ENCODE assay signal across 33 cellular contexts in genomic region chr6:4649728-4650127, GRCh38.
DNase-seq lines count a peak whose midpoint lies in the region; ATAC-seq, FAIRE-seq and TF ChIP-seq lines count a peak whose summit lies in the region.
"Had no signal": no experiment of that assay in that cellular context is flagged by ENCODE, and none has a peak within 500 bp of the region (broad histone marks: within the 10 kb centered on the region; RNA-seq: fewer than 3 reads in every experiment).

No MANE protein-coding gene starts in this region.

- no peaks in the 10 kb centered on the region for H3K27me3 ChIP-seq in endothelial cell of umbilical vein (ENCODE audit: control insufficient read depth in 2 of 2, insufficient read depth in 2 of 2, low read length in 2 of 2)
- no peaks in the 10 kb centered on the region for H3K27me3 ChIP-seq in mesenchymal stem cell (ENCODE audit: control insufficient read depth in 1 of 2, insufficient read depth in 1 of 2, low read length in 2 of 2)
- H3K27me3 ChIP-seq: body of pancreas, uterus had no signal

- H3K4me3 ChIP-seq in endothelial cell of umbilical vein (replicated peaks in 1 of 3; ENCODE audit: insufficient read depth in 1 of 3, low read depth in 1 of 3, low read length in 3 of 3) (no peak overlapping the region), mesenchymal stem cell (ENCODE audit: insufficient read depth in 1 of 2, low read depth in 1 of 2, low read length in 2 of 2) (no peak overlapping the region)
- H3K4me3 ChIP-seq: BLaER1 treated with 17β-estradiol and CSF1 and Interleukin-3, amounts not matched to agents 10 nM and 100 nM; body of pancreas; GM12878; thoracic aorta; uterus had no signal

- BruUV-seq in endothelial cell of umbilical vein (replicated peaks; lab: Mats Ljungman, UMichigan) = no TSS peak

- H2AK5ac ChIP-seq in mesenchymal stem cell (ENCODE audit: low read length, severe bottlenecking) = no peak overlapping the region

- no peak overlapping the region for H3K4ac ChIP-seq in mesenchymal stem cell (ENCODE audit: low read depth in 1 of 2, low read length in 2 of 2)

- TF ChIP-seq CTCF in endothelial cell of umbilical vein (IDR thresholded peaks at IDR 0.05; ENCODE audit: extremely low read depth in 1 of 2, insufficient read depth in 1 of 2, low read depth in 1 of 2, low read length in 2 of 2) = no peak

- H3K14ac ChIP-seq in mesenchymal stem cell (ENCODE audit: low read length in 2 of 2) = no peak overlapping the region

- H3K36me3 ChIP-seq in endothelial cell of umbilical vein (ENCODE audit: control insufficient read depth in 2 of 2, extremely low read depth in 1 of 2, insufficient read depth in 2 of 2, low read length in 2 of 2) = no peaks in the 10 kb centered on the region
- no peaks in the 10 kb centered on the region for H3K36me3 ChIP-seq in mesenchymal stem cell (ENCODE audit: control insufficient read depth in 1 of 2, insufficient read depth in 2 of 2, low read depth in 1 of 2, low read length in 2 of 2)
- H3K36me3 ChIP-seq: BLaER1 treated with 17β-estradiol and CSF1 and Interleukin-3, amounts not matched to agents 10 nM and 100 nM; thoracic aorta; uterus had no signal

- H3K9ac ChIP-seq in endothelial cell of umbilical vein (replicated peaks; ENCODE audit: extremely low read depth, insufficient read depth, low read length) = no peak overlapping the region
- no peak overlapping the region for H3K9ac ChIP-seq in mesenchymal stem cell (ENCODE audit: low read length)
- H3K9ac ChIP-seq: BLaER1 treated with 17β-estradiol and CSF1 and Interleukin-3, amounts not matched to agents 10 nM and 100 nM had no signal

- no peak overlapping the region for H4K8ac ChIP-seq in mesenchymal stem cell (ENCODE audit: low read length)

- no peaks in the 10 kb centered on the region for H3K79me2 ChIP-seq in endothelial cell of umbilical vein (ENCODE audit: control insufficient read depth, insufficient read depth, low read length)

- H3K4me2 ChIP-seq in endothelial cell of umbilical vein (ENCODE audit: insufficient read depth, low read length) = peak overlapping the region; percentile 50
- H3K4me2 ChIP-seq in mesenchymal stem cell (ENCODE audit: low read length, poor library complexity, severe bottlenecking) = no peak overlapping the region
- H3K4me2 ChIP-seq: BLaER1 treated with 17β-estradiol and CSF1 and Interleukin-3, amounts not matched to agents 10 nM and 100 nM had no signal

- H2BK5ac ChIP-seq in mesenchymal stem cell (ENCODE audit: low read depth, low read length, poor library complexity, severe bottlenecking) = no peak overlapping the region

- H3K79me1 ChIP-seq in mesenchymal stem cell (replicated peaks; ENCODE audit: low read length, poor library complexity, severe bottlenecking) = no peaks in the 10 kb centered on the region

- H4K91ac ChIP-seq in mesenchymal stem cell (ENCODE audit: low read length) = no peak overlapping the region

- DNase-seq in HCEC 1CT = peak; percentile 28
- peak; percentile 11 for DNase-seq in RKO (ENCODE audit: low spot score)
- DNase-seq in endothelial cell of umbilical vein (ENCODE audit: low read depth, low spot score) = peak; percentile 74
- peak; percentile 26 for DNase-seq in mesenchymal stem cell
- no peak for DNase-seq in central memory CD4-positive, alpha-beta T cell
- no peak for DNase-seq in putamen (ENCODE audit: low spot score)
- no peak for DNase-seq in DMS114 treated with DMSO at 0.1 percent for 48 hours (lab: John Stamatoyannopoulos, UW; ENCODE audit: unreplicated experiment)
- DNase-seq: activated CD4-positive, alpha-beta T cell treated with anti-CD3 and anti-CD28 coated beads, Interleukin-2, amount 10 ng/mL, durations not matched to agents 24 days and 14 days; activated naive CD4-positive, alpha-beta T cell; activated T-cell treated with anti-CD3 and anti-CD28 coated beads, Interleukin-2, amount 50 U/mL, for 48 hours; body of pancreas; effector memory CD8-positive, alpha-beta T cell; H7; hypothalamus; immature natural killer cell; Karpas-422; naive B cell; NCI-H1048; NCI-H1694; NCI-H524; NK-92 treated with Interleukin-12 subunit alpha and Interleukin-12 subunit beta, amount 100 ng/mL, for 24 hours; nucleus accumbens; retina; SHP77 treated with DMSO at 0.1 percent for 48 hours; small intestine; uterus had no signal

- H4K20me1 ChIP-seq in endothelial cell of umbilical vein (replicated peaks; ENCODE audit: control insufficient read depth, extremely low read depth, insufficient read depth, low read length) = no peaks in the 10 kb centered on the region
- H4K20me1 ChIP-seq: BLaER1 treated with 17β-estradiol and CSF1 and Interleukin-3, amounts not matched to agents 10 nM and 100 nM had no signal

- H3K23ac ChIP-seq in mesenchymal stem cell (ENCODE audit: low read length in 2 of 2) = no peak overlapping the region

- FAIRE-seq in endothelial cell of umbilical vein (lab: Jason Lieb, UNC) = peak; percentile 73
- FAIRE-seq: colon, HTR-8/SVneo had no signal

- WGBS in mesenchymal stem cell = no CpG with 5 or more reads among the region's 3 CpGs

- H3K9me3 ChIP-seq in endothelial cell of umbilical vein (replicated peaks; ENCODE audit: control insufficient read depth, insufficient read depth, low read length) = no peaks in the 10 kb centered on the region
- H3K9me3 ChIP-seq in mesenchymal stem cell (ENCODE audit: control insufficient read depth, low read length) = peaks cover 11% of the 10 kb centered on the region
- H3K9me3 ChIP-seq: body of pancreas, thoracic aorta, uterus had no signal

- H3K4me1 ChIP-seq in endothelial cell of umbilical vein (ENCODE audit: control insufficient read depth, extremely low read depth, insufficient read depth, low read length) (peaks cover 14% of the 10 kb centered on the region), mesenchymal stem cell (ENCODE audit: control insufficient read depth, insufficient read depth, low read depth, low read length) (peaks cover 5% of the 10 kb centered on the region)
- H3K4me1 ChIP-seq: uterus had no signal

- no peak for ATAC-seq in GM21717 (IDR thresholded peaks at IDR 0.05; ENCODE audit: unreplicated experiment)
- ATAC-seq: body of pancreas; effector memory CD8-positive, alpha-beta T cell; esophagus mucosa; GM12878 had no signal

- dilution Hi-C loops in endothelial cell of umbilical vein (cut with MboI; ENCODE audit: extremely low pct_ligation_motif_present, low sequenced_read_pairs) = no loop called here

- H2BK15ac ChIP-seq in mesenchymal stem cell (ENCODE audit: low read depth, poor library complexity, severe bottlenecking) = no peak overlapping the region

- POLR2A ChIA-PET in endothelial cell of umbilical vein (lab: Charles Lee) = no interaction called here

- no peak overlapping the region for H2BK12ac ChIP-seq in mesenchymal stem cell (ENCODE audit: low read length in 2 of 2)

- no peak overlapping the region for H3K18ac ChIP-seq in mesenchymal stem cell (ENCODE audit: low read depth in 1 of 2, low read length in 2 of 2)

- no peak overlapping the region for H2BK120ac ChIP-seq in mesenchymal stem cell (ENCODE audit: low read depth, low read length)

- CTCF ChIA-PET in endothelial cell of umbilical vein (lab: Charles Lee) = interaction anchor here (1.3 kb wide), 1 partner anchor 26 kb away, joined by 3 read pairs; no protein-coding TSS in a partner anchor

- intact Hi-C loops in endothelial cell of umbilical vein (cut with micrococcal nuclease) = loop anchor here (2.0 to 5.0 kb wide), 2 partner anchors 39 to 83 kb away; no protein-coding TSS in a partner anchor

- H2AFZ ChIP-seq in endothelial cell of umbilical vein (ENCODE audit: low read depth, low read length) = no peak overlapping the region
- no peak overlapping the region for H2AFZ ChIP-seq in mesenchymal stem cell (ENCODE audit: low read depth, low read length)

- H3K9me1 ChIP-seq in endothelial cell of umbilical vein (replicated peaks; ENCODE audit: control insufficient read depth, extremely low read depth, insufficient read depth, low read length) = no peaks in the 10 kb centered on the region

- H3K27ac ChIP-seq in endothelial cell of umbilical vein (ENCODE audit: insufficient read depth, low read depth, low read length) (peak overlapping the region; percentile 35), mesenchymal stem cell (ENCODE audit: low read length, poor library complexity, severe bottlenecking) (no peak overlapping the region)
- H3K27ac ChIP-seq: BLaER1 treated with 17β-estradiol and CSF1 and Interleukin-3, amounts not matched to agents 10 nM and 100 nM; body of pancreas; thoracic aorta; uterus had no signal

- TF ChIP-seq POLR2A in endothelial cell of umbilical vein (IDR thresholded peaks at IDR 0.05; ENCODE audit: low read depth, low read length) = no peak

TF ChIP-seq in endothelial cell of umbilical vein, 7 proteins besides CTCF, POLR2A, EP300 and RAD21:
- TF ChIP-seq MAX (IDR thresholded peaks at IDR 0.05; ENCODE audit: insufficient read depth, insufficient read length) (no peak), GATA2 (IDR thresholded peaks at IDR 0.05; ENCODE audit: insufficient read depth, insufficient read length, low read depth, low read length) (peak; percentile 28), POLR2AphosphoS5 (IDR thresholded peaks at IDR 0.05; ENCODE audit: insufficient read depth, low read depth, low read length) (no peak), EZH2 (IDR thresholded peaks at IDR 0.05; ENCODE audit: borderline replicate concordance, low read depth, low read length, severe bottlenecking) (no peak), FOS (IDR thresholded peaks at IDR 0.05; ENCODE audit: borderline replicate concordance, insufficient read depth, low read length) (peak; percentile 73), MYC (IDR thresholded peaks at IDR 0.05; ENCODE audit: low read depth, low read length) (no peak), JUN (IDR thresholded peaks at IDR 0.05; ENCODE audit: borderline replicate concordance, insufficient read depth, insufficient read length, low read depth) (peak; percentile 94)

Comparison
In these comparisons a context has a peak if more than half of its experiments do, and no peak if none do; other contexts are left out.
1. DNase-seq: peak in HCEC 1CT (single experiment), RKO (single experiment), endothelial cell of umbilical vein (single experiment) and mesenchymal stem cell (single experiment); none in central memory CD4-positive, alpha-beta T cell (single experiment), putamen (single experiment) and DMS114 treated with DMSO at 0.1 percent for 48 hours (single experiment).